In the genomic region with DNA sequence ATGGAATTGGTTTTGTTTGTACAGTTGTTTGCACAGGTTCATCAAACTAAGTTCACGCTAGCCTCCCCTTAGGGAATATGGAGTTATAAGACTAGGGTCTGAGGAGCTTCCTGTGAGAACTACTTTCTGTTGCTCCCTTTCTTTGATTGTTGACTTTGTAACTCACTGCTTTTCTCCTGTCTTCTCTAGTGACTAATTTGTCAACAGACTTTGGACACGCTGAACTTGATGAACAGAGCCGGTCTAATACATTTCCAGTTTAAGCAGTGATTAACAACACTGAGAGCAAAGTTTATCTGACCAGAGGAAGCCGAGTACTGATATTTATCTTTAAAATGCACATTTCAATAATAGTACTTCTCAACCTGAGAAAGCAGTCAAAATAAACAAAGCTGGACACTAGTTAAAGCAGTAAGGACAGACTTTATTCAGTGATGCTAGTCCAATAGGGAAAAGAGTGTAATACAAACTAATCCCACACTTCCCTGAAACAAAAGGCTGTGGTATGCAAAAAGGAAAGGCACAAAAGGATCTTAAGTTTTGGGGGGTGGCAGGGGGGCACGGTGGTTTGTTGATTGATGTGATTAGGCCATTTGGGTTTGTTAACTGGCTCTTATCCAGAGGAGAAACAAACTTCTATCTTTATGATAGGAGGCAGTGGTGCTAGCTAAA, we compare ENCODE assay signal across 19 cellular contexts. TPM values are rescaled to one million over a fixed set of nuclear protein-coding genes. Genes with fewer than 3 reads are reported as not detected.
DNase-seq lines count a peak whose midpoint lies in the region; ATAC-seq and TF ChIP-seq lines count a peak whose summit lies in the region.
"Had no signal": no experiment of that assay in that cellular context is flagged by ENCODE, and none has a peak within 500 bp of the region (broad histone marks: within the 10 kb centered on the region; RNA-seq: fewer than 3 reads in every experiment).

No MANE protein-coding gene starts in this region.

- no peak for TF ChIP-seq EP300 in ovary (IDR thresholded peaks at IDR 0.05)

- POLR2A ChIA-PET in activated CD8-positive, alpha-beta T cell treated with anti-CD3 and anti-CD28 coated beads for 36 hours (lab: Charles Lee): interaction anchor here (0.8 kb wide), 1 partner anchor 29 kb away, joined by 3 read pairs; the partner anchor contains the start of gene HSD17B11

- peaks cover 6% of the 10 kb centered on the region for H3K36me3 Mint-ChIP-seq in nephron progenitor cell (ENCODE audit: low read depth)
- H3K36me3 Mint-ChIP-seq in activated CD8-positive, alpha-beta T cell treated with anti-CD3 and anti-CD28 coated beads for 36 hours (ENCODE audit: low read depth): peaks cover 3% of the 10 kb centered on the region
- H3K36me3 Mint-ChIP-seq: stimulated activated memory B cell treated with anti-CD40 and anti-IgM and Interleukin-4, amounts not matched to agents 10 μg/mL and 1 μg/mL and 100 μg/mL, for 72 hours had no signal

- 25 to 28% (median 25%) methylated on average over 5 of the region's 5 CpGs for WGBS in ovary, 3 donors

- no peak for TF ChIP-seq POLR2A in ovary (IDR thresholded peaks at IDR 0.05)

- peaks cover 62% of the 10 kb centered on the region for H3K4me1 Mint-ChIP-seq in nephron progenitor cell
- peaks cover 15% of the 10 kb centered on the region for H3K4me1 Mint-ChIP-seq in activated CD8-positive, alpha-beta T cell treated with anti-CD3 and anti-CD28 coated beads for 36 hours (ENCODE audit: low read depth)

- CTCF ChIA-PET in activated CD8-positive, alpha-beta T cell treated with anti-CD3 and anti-CD28 coated beads for 36 hours (lab: Charles Lee): interaction anchor here (5.8 kb wide), 1 partner anchor 44 kb away, joined by 28 read pairs; no protein-coding TSS in a partner anchor

- H3K9me3 ChIP-seq in ovary: no peaks in the 10 kb centered on the region
- H3K9me3 ChIP-seq: gastroesophageal sphincter, SJSA1, vagina had no signal

- DNase-seq in DMS53 treated with DMSO at 0.1 percent for 48 hours (lab: John Stamatoyannopoulos, UW; ENCODE audit: unreplicated experiment) (peak; percentile 11), NCI-H69 (lab: John Stamatoyannopoulos, UW) (peak; percentile 98), epithelial cell of prostate (ENCODE audit: low read depth, low spot score) (peak; percentile 29), nephron progenitor cell (no peak), cerebellum (ENCODE audit: low spot score) (no peak), ovary (no peak)
- DNase-seq in activated CD8-positive, alpha-beta T cell treated with anti-CD3 and anti-CD28 coated beads for 36 hours: no peak
- DNase-seq: activated CD8-positive, alpha-beta T cell treated with anti-CD3 and anti-CD28 coated beads, Interleukin-2, amount 10 ng/mL, durations not matched to agents 7 days and 5 days; effector memory CD8-positive, alpha-beta T cell; Kasumi-1; NCI-H2029 treated with DMSO at 0.1 percent for 48 hours; NK-92 treated with Interleukin-12 subunit alpha and Interleukin-12 subunit beta, amount 100 ng/mL, for 24 hours; stimulated activated CD4-positive, alpha-beta T cell treated with anti-CD3 and anti-CD28 coated beads, Interleukin-4, amount 100 ng/mL, for 24 hours had no signal

- peaks cover 8% of the 10 kb centered on the region for H3K4me1 ChIP-seq in ovary (ENCODE audit: insufficient read depth)

- peak overlapping the region; percentile 93 for H3K27ac Mint-ChIP-seq in nephron progenitor cell
- no peak overlapping the region for H3K27ac Mint-ChIP-seq in activated CD8-positive, alpha-beta T cell treated with anti-CD3 and anti-CD28 coated beads for 36 hours
- H3K27ac Mint-ChIP-seq: activated CD8-positive, alpha-beta T cell treated with anti-CD3 and anti-CD28 coated beads, Interleukin-2, amount 10 ng/mL, durations not matched to agents 7 days and 5 days; effector memory CD8-positive, alpha-beta T cell; stimulated activated memory B cell treated with anti-CD40 and anti-IgM and Interleukin-4, amounts not matched to agents 10 μg/mL and 1 μg/mL and 100 μg/mL, for 72 hours had no signal

- peak overlapping the region; percentile 33 for H3K4me3 Mint-ChIP-seq in nephron progenitor cell
- no peak overlapping the region for H3K4me3 Mint-ChIP-seq in activated CD8-positive, alpha-beta T cell treated with anti-CD3 and anti-CD28 coated beads for 36 hours
- H3K4me3 Mint-ChIP-seq: activated CD8-positive, alpha-beta T cell treated with anti-CD3 and anti-CD28 coated beads, Interleukin-2, amount 10 ng/mL, durations not matched to agents 7 days and 5 days; effector memory CD8-positive, alpha-beta T cell; stimulated activated memory B cell treated with anti-CD40 and anti-IgM and Interleukin-4, amounts not matched to agents 10 μg/mL and 1 μg/mL and 100 μg/mL, for 72 hours had no signal

- H3K9me3 Mint-ChIP-seq in nephron progenitor cell: peaks cover 33% of the 10 kb centered on the region
- no peaks in the 10 kb centered on the region for H3K9me3 Mint-ChIP-seq in activated CD8-positive, alpha-beta T cell treated with anti-CD3 and anti-CD28 coated beads for 36 hours
- H3K9me3 Mint-ChIP-seq: effector memory CD8-positive, alpha-beta T cell; stimulated activated memory B cell treated with anti-CD40 and anti-IgM and Interleukin-4, amounts not matched to agents 10 μg/mL and 1 μg/mL and 100 μg/mL, for 72 hours had no signal

- no peak overlapping the region for H3K27ac ChIP-seq in epithelial cell of prostate
- no peak overlapping the region for H3K27ac ChIP-seq in ovary
- H3K27ac ChIP-seq: gastroesophageal sphincter, SJSA1, vagina had no signal

- no peaks in the 10 kb centered on the region for H3K36me3 ChIP-seq in ovary
- H3K36me3 ChIP-seq: gastroesophageal sphincter, SJSA1, vagina had no signal

- no peak overlapping the region for H3K4me3 ChIP-seq in ovary
- H3K4me3 ChIP-seq: gastroesophageal sphincter, SJSA1, vagina had no signal

- intact Hi-C loops in ovary (cut with DNase I): no loop called here
- intact Hi-C loops in activated CD8-positive, alpha-beta T cell treated with anti-CD3 and anti-CD28 coated beads for 36 hours (cut with micrococcal nuclease): no loop called here

- no peak for TF ChIP-seq CTCF in nephron progenitor cell (IDR thresholded peaks at IDR 0.05)
- no peak for TF ChIP-seq CTCF in ovary (IDR thresholded peaks at IDR 0.05)
- no peak for TF ChIP-seq CTCF in activated CD8-positive, alpha-beta T cell treated with anti-CD3 and anti-CD28 coated beads for 36 hours (IDR thresholded peaks at IDR 0.05)

- peaks cover 4% of the 10 kb centered on the region for H3K27me3 Mint-ChIP-seq in nephron progenitor cell (ENCODE audit: low read depth, poor library complexity)
- no peaks in the 10 kb centered on the region for H3K27me3 Mint-ChIP-seq in activated CD8-positive, alpha-beta T cell treated with anti-CD3 and anti-CD28 coated beads for 36 hours
- H3K27me3 Mint-ChIP-seq: effector memory CD8-positive, alpha-beta T cell; stimulated activated memory B cell treated with anti-CD40 and anti-IgM and Interleukin-4, amounts not matched to agents 10 μg/mL and 1 μg/mL and 100 μg/mL, for 72 hours had no signal

- ATAC-seq in activated CD8-positive, alpha-beta T cell treated with anti-CD3 and anti-CD28 coated beads for 36 hours: no peak
- ATAC-seq in GM18873 (IDR thresholded peaks at IDR 0.05; ENCODE audit: low FRiP score, unreplicated experiment): no peak
- ATAC-seq: activated CD8-positive, alpha-beta T cell treated with anti-CD3 and anti-CD28 coated beads, Interleukin-2, amount 10 ng/mL, durations not matched to agents 7 days and 5 days; effector memory CD8-positive, alpha-beta T cell; gastroesophageal sphincter; sciatic nerve; stimulated activated memory B cell treated with anti-CD40 and anti-IgM and Interleukin-4, amounts not matched to agents 10 μg/mL and 1 μg/mL and 100 μg/mL, for 72 hours had no signal

- no peaks in the 10 kb centered on the region for H3K27me3 ChIP-seq in ovary
- H3K27me3 ChIP-seq: gastroesophageal sphincter, SJSA1, vagina had no signal

RNA-seq across cellular contexts. Expression of gene NUDT9, which starts 2.7 kb away (rescaled TPM):
- total RNA-seq in cerebellum: 16.2 TPM
- 10 to 100 TPM; 14.1 to 33.0 (median 27.0) TPM for total RNA-seq in ovary
- polyA plus RNA-seq in ovary: 10 to 100 TPM; 36.6 to 44.6 TPM
- total RNA-seq in activated CD8-positive, alpha-beta T cell treated with anti-CD3 and anti-CD28 coated beads for 36 hours: 10 to 100 TPM; 11.9 to 12.3 TPM

RNA-seq across cellular contexts. Expression of gene HSD17B11, which starts 28.7 kb away (rescaled TPM):
- total RNA-seq in cerebellum: 25.1 TPM
- 100 to 1,000 TPM in 1 of 7 donors, 10 to 100 TPM in 6; 33.0 to 106 (median 50.8) TPM for total RNA-seq in ovary
- polyA plus RNA-seq in ovary: 100 to 1,000 TPM in 1 of 2 donors, 10 to 100 TPM in 1; 85.8 to 106 TPM
- total RNA-seq in activated CD8-positive, alpha-beta T cell treated with anti-CD3 and anti-CD28 coated beads for 36 hours: 10 to 100 TPM; 21.2 to 21.7 TPM

Comparison
In these comparisons a context has a peak if more than half of its experiments do, and no peak if none do; other contexts are left out.
1. DNase-seq: peak in DMS53 treated with DMSO at 0.1 percent for 48 hours (single experiment), NCI-H69 (single experiment) and epithelial cell of prostate (single experiment); none in nephron progenitor cell (single experiment), cerebellum (single experiment), ovary (0 of 5) and activated CD8-positive, alpha-beta T cell treated with anti-CD3 and anti-CD28 coated beads for 36 hours (single experiment).